8 cellular contexts compared by ENCODE assay signal in the genomic region with DNA sequence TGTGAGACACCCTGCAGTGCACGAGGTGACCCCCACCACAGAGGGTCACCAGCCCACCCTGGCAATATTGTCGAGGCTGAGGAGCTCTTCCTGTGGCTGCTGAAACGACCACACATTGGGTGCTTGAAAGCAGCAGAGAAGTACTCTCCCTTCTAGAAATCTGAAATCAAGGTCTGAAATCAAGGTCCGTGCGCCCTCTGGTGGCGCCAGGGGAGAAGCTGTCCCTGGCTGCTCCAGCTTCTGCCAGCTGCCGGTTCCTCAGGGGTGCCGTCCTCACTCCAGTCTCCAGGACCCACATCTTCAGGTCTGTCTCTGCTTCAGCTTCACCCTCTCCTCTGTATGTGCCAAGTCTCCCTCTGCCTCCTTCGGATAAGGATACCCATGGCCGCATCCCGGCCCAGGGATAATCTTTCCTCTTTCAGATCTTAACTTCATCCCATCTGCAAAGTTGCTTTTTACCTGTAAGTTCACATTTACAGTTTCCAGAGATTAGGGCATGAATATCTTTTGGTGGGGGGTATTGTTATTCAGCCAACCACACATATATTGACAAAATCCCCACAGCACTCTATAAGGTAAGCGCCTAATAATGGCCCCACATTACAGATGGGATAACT.
DNase-seq lines count a peak whose midpoint lies in the region; ATAC-seq, FAIRE-seq and TF ChIP-seq lines count a peak whose summit lies in the region.

No MANE protein-coding gene starts in this region.

- H3K27ac ChIP-seq in gastroesophageal sphincter (no peak overlapping the region), pancreas (no peak overlapping the region)

- no peak overlapping the region for H3K27ac Mint-ChIP-seq in type B pancreatic cell

- H3K36me3 Mint-ChIP-seq in type B pancreatic cell, result no peaks in the 10 kb centered on the region

- peak; percentile 91 for DNase-seq in GM03348 (ENCODE audit: low spot score)
- DNase-seq in MG63, result peak; percentile 65
- DNase-seq in SK-MEL-5 (ENCODE audit: low read depth, low spot score), result peak; percentile 86
- peak; percentile 66 for DNase-seq in activated gamma-delta T cell treated with Interleukin-2 at 50 U/mL for 16 hours
- DNase-seq in pancreas, result peak; percentile 33 to 87 (median 70)
- DNase-seq in type B pancreatic cell (ENCODE audit: extremely low spot score, unreplicated experiment), result peak; percentile 82
- no peak for DNase-seq in NCI-H1048 (lab: John Stamatoyannopoulos, UW)

- ATAC-seq in gastroesophageal sphincter (peak; percentile 43), pancreas (peak; percentile 72 to 89 (median 88))

- in situ Hi-C loops in SK-MEL-5 (cut with HindIII; ENCODE audit: low pct_unique_long_range_greater_than_20kb, low sequenced_read_pairs), result no loop called here

- H3K4me3 Mint-ChIP-seq in type B pancreatic cell, result no peak overlapping the region

- peaks cover 5% of the 10 kb centered on the region for H3K4me1 Mint-ChIP-seq in type B pancreatic cell (ENCODE audit: unreplicated experiment)

- H3K9me3 ChIP-seq in MG63, result peaks cover 2% of the 10 kb centered on the region; the same call in 1 of the 2 replicates
- peaks cover 0 to 15% (median 0%) of the 10 kb centered on the region in 3 donors for H3K9me3 ChIP-seq in gastroesophageal sphincter
- H3K9me3 ChIP-seq in pancreas, result no peaks in the 10 kb centered on the region

- TF ChIP-seq CTCF in gastroesophageal sphincter (IDR thresholded peaks at IDR 0.05), result peak; percentile 54 to 84 (median 66)
- TF ChIP-seq CTCF in pancreas (IDR thresholded peaks at IDR 0.05), result peak; percentile 84 to 94 (median 90)
- peak; percentile 95 for TF ChIP-seq CTCF in type B pancreatic cell (conservative IDR thresholded peaks at IDR 0.05)

- H3K27me3 ChIP-seq in MG63, result peaks cover 2% of the 10 kb centered on the region; the same call in 1 of the 2 replicates
- peaks cover 78% of the 10 kb centered on the region for H3K27me3 ChIP-seq in gastroesophageal sphincter
- no peaks in the 10 kb centered on the region for H3K27me3 ChIP-seq in pancreas

- TF ChIP-seq POLR2A in gastroesophageal sphincter (IDR thresholded peaks at IDR 0.05), result no peak

- no peaks in the 10 kb centered on the region for H3K4me1 ChIP-seq in gastroesophageal sphincter
- no peaks in the 10 kb centered on the region for H3K4me1 ChIP-seq in pancreas

- FAIRE-seq in pancreas (lab: Jason Lieb, UNC), result no peak

- no peak for TF ChIP-seq EP300 in gastroesophageal sphincter (IDR thresholded peaks at IDR 0.05)

- 13 to 46% methylated on average over 3 to 6 of the region's 12 CpGs for WGBS in gastroesophageal sphincter (ENCODE audit: low coverage in 1 of 2), 2 donors
- WGBS in pancreas, 2 donors, result 9 to 10% methylated on average over 12 of the region's 12 CpGs

- intact Hi-C loops in pancreas (cut with DNase I), result no loop called here

- H3K4me3 ChIP-seq in MG63 (no peak overlapping the region), gastroesophageal sphincter (no peak overlapping the region), pancreas (no peak overlapping the region)

- peaks cover 7% of the 10 kb centered on the region for H3K9me3 Mint-ChIP-seq in type B pancreatic cell

- no peaks in the 10 kb centered on the region for H3K36me3 ChIP-seq in MG63
- no peaks in the 10 kb centered on the region for H3K36me3 ChIP-seq in gastroesophageal sphincter
- H3K36me3 ChIP-seq in pancreas, result no peaks in the 10 kb centered on the region

- peaks cover 34% of the 10 kb centered on the region for H3K27me3 Mint-ChIP-seq in type B pancreatic cell
